9 cellular contexts compared by ENCODE assay signal in the genomic region with DNA sequence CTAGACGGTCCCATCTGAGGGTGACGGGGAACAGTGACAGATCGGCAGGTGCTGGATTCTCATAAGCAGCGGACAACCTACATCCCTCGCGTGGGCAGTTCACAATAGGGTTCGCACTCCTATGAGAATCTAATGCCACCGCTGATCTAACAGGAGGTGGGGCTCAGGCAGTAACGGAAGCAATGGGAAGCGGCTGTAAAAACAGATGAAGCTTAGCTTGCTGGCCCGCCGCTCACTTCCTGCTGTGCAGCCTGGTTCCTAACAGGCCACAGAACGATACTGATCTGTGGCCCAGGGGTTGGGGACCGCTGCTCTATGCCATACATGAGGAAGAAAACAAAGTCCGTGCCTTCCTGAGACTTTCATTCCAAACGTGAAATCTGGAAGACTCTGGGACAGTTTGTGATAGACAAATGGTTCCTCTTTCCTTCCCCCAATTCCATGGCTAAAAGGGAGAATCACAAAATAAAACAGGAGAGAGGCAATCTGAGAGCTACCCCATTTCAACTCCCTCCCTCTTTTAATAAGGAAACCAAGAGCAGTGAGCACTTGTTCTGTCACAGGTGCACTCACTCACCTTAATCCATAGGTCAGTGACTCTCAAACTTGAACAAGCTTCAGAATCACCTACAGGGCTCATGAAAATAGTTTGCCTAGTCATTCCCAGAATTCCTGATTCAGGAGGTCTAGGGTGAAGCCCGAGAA. TPM values are rescaled to one million over a fixed set of nuclear protein-coding genes. Genes with fewer than 3 reads are reported as not detected.
DNase-seq lines count a peak whose midpoint lies in the region; FAIRE-seq and TF ChIP-seq lines count a peak whose summit lies in the region.
"Had no signal": no experiment of that assay in that cellular context is flagged by ENCODE, and none has a peak within 500 bp of the region (broad histone marks: within the 10 kb centered on the region; RNA-seq: fewer than 3 reads in every experiment).

No MANE protein-coding gene starts in this region.

- peak overlapping the region; percentile 57 for H3K27ac ChIP-seq in mesenchymal stem cell (ENCODE audit: low read length, poor library complexity, severe bottlenecking)
- H3K27ac ChIP-seq in kidney (ENCODE audit: low read depth in 2 of 2, low read length in 2 of 2), result no peak overlapping the region
- H3K27ac ChIP-seq: thoracic aorta had no signal

- peak overlapping the region; percentile 24 for H3K4me2 ChIP-seq in mesenchymal stem cell (ENCODE audit: low read length, poor library complexity, severe bottlenecking)

- no peaks in the 10 kb centered on the region for H3K27me3 ChIP-seq in BE2C
- no peaks in the 10 kb centered on the region for H3K27me3 ChIP-seq in mesenchymal stem cell (ENCODE audit: control insufficient read depth in 1 of 2, insufficient read depth in 1 of 2, low read length in 2 of 2)

- no peak overlapping the region for H2BK5ac ChIP-seq in mesenchymal stem cell (ENCODE audit: low read depth, low read length, poor library complexity, severe bottlenecking)

- no peaks in the 10 kb centered on the region for H3K9me3 ChIP-seq in BE2C
- H3K9me3 ChIP-seq in mesenchymal stem cell (ENCODE audit: control insufficient read depth, low read length), result no peaks in the 10 kb centered on the region
- no peaks in the 10 kb centered on the region for H3K9me3 ChIP-seq in kidney (ENCODE audit: control insufficient read depth in 1 of 2, low read length in 2 of 2)
- H3K9me3 ChIP-seq: thoracic aorta had no signal

- TF ChIP-seq CTCF in BE2C (IDR thresholded peaks at IDR 0.05; ENCODE audit: low read depth, low read length) (no peak), kidney (IDR thresholded peaks at IDR 0.05; ENCODE audit: borderline replicate concordance, extremely low read depth, insufficient read depth) (no peak)

- in situ Hi-C loops in ACHN (cut with HindIII; ENCODE audit: low pct_ligation_motif_present, low pct_unique_long_range_greater_than_20kb, low sequenced_read_pairs), result no loop called here

- H2BK120ac ChIP-seq in mesenchymal stem cell (ENCODE audit: low read depth, low read length), result no peak overlapping the region

- H3K9ac ChIP-seq in mesenchymal stem cell (ENCODE audit: low read length) (no peak overlapping the region), kidney (ENCODE audit: low read length in 2 of 2) (peak overlapping the region in 1 of 2 donors; percentile 35)

- DNase-seq in BE2C, result peak; percentile 26
- peak; percentile 94 for DNase-seq in Kasumi-1 (lab: John Stamatoyannopoulos, UW)
- peak; percentile 16 for DNase-seq in activated gamma-delta T cell treated with anti-CD3 and anti-CD28 coated beads, Interleukin-2, amount 50 U/mL, for 16 hours (ENCODE audit: low read depth)
- DNase-seq in mesenchymal stem cell, result no peak
- no peak for DNase-seq in ACHN
- DNase-seq in kidney, result no peak
- DNase-seq in NCI-H1436 treated with DMSO at 0.1 percent for 48 hours (lab: John Stamatoyannopoulos, UW), result no peak
- DNase-seq in cerebellar nuclear complex (lab: John Stamatoyannopoulos, UW), result no peak

- H3K4me3 ChIP-seq in BE2C (ENCODE audit: low read depth, low read length), result no peak overlapping the region
- no peak overlapping the region for H3K4me3 ChIP-seq in mesenchymal stem cell (ENCODE audit: insufficient read depth in 1 of 2, low read depth in 1 of 2, low read length in 2 of 2)
- peak overlapping the region in 1 of 2 donors; percentile 5 for H3K4me3 ChIP-seq in kidney (ENCODE audit: low read length in 2 of 2)
- H3K4me3 ChIP-seq: thoracic aorta had no signal

- WGBS in mesenchymal stem cell, result 96% methylated on average over 17 of the region's 17 CpGs

- H3K14ac ChIP-seq in mesenchymal stem cell (ENCODE audit: low read length in 2 of 2), result no peak overlapping the region

- FAIRE-seq in kidney (lab: Jason Lieb, UNC), result no peak

- H4K91ac ChIP-seq in mesenchymal stem cell (ENCODE audit: low read length), result no peak overlapping the region

- H3K4me1 ChIP-seq in BE2C, result no peaks in the 10 kb centered on the region
- peaks cover 5% of the 10 kb centered on the region for H3K4me1 ChIP-seq in mesenchymal stem cell (ENCODE audit: control insufficient read depth, insufficient read depth, low read depth, low read length)
- peaks cover 0 to 2% of the 10 kb centered on the region in 2 donors for H3K4me1 ChIP-seq in kidney (ENCODE audit: control insufficient read depth in 1 of 2, insufficient read depth in 1 of 2, low read depth in 1 of 2, low read length in 2 of 2)

- H3K4ac ChIP-seq in mesenchymal stem cell (ENCODE audit: low read depth in 1 of 2, low read length in 2 of 2), result no peak overlapping the region

- no peak overlapping the region for H3K23ac ChIP-seq in mesenchymal stem cell (ENCODE audit: low read length in 2 of 2)

- no peak overlapping the region for H3K18ac ChIP-seq in mesenchymal stem cell (ENCODE audit: low read depth in 1 of 2, low read length in 2 of 2)

- intact Hi-C loops in kidney (cut with DNase I), result no loop called here

- no peak overlapping the region for H4K8ac ChIP-seq in mesenchymal stem cell (ENCODE audit: low read length)

- no peak overlapping the region for H2AFZ ChIP-seq in mesenchymal stem cell (ENCODE audit: low read depth, low read length)

- H2AK5ac ChIP-seq in mesenchymal stem cell (ENCODE audit: low read length, severe bottlenecking), result no peak overlapping the region

- H3K36me3 ChIP-seq in BE2C (peaks cover 24% of the 10 kb centered on the region), mesenchymal stem cell (ENCODE audit: control insufficient read depth in 1 of 2, insufficient read depth in 2 of 2, low read depth in 1 of 2, low read length in 2 of 2) (peaks cover 10 to 43% of the 10 kb centered on the region in 2 experiments), kidney (ENCODE audit: control insufficient read depth in 1 of 2, insufficient read depth in 2 of 2, low read length in 2 of 2) (peaks cover 8 to 9% of the 10 kb centered on the region in 2 donors)

- H2BK12ac ChIP-seq in mesenchymal stem cell (ENCODE audit: low read length in 2 of 2), result no peak overlapping the region

- peaks cover 11% of the 10 kb centered on the region for H3K79me1 ChIP-seq in mesenchymal stem cell (replicated peaks; ENCODE audit: low read length, poor library complexity, severe bottlenecking)

- H2BK15ac ChIP-seq in mesenchymal stem cell (ENCODE audit: low read depth, poor library complexity, severe bottlenecking), result no peak overlapping the region

RNA-seq across cellular contexts. Expression of a gene that starts 12.1 kb away (rescaled TPM):
- polyA plus RNA-seq in BE2C (2012; ENCODE audit: insufficient read depth, insufficient read length, low read depth), result 25.8 TPM
- 22.6 TPM for polyA plus RNA-seq in mesenchymal stem cell (2013, experiment 1 of 2)
- 23.9 TPM for polyA plus RNA-seq in mesenchymal stem cell (2013, experiment 2 of 2)
- total RNA-seq in kidney, result 15.0 TPM
- polyA plus RNA-seq in kidney (ENCODE audit: insufficient read depth, low read depth, low replicate concordance), result 8.3 TPM

RNA-seq across cellular contexts. Expression of a gene that starts 16.4 kb away (rescaled TPM):
- polyA plus RNA-seq in BE2C (2012; ENCODE audit: insufficient read depth, insufficient read length, low read depth), result not detected
- not detected for polyA plus RNA-seq in mesenchymal stem cell (2013, experiment 1 of 2)
- polyA plus RNA-seq in mesenchymal stem cell (2013, experiment 2 of 2), result not detected
- total RNA-seq in kidney, result not detected
- not detected for polyA plus RNA-seq in kidney (ENCODE audit: insufficient read depth, low read depth, low replicate concordance)
- total RNA-seq: thoracic aorta had no signal

RNA-seq across cellular contexts. Expression of a gene that starts 27.6 kb away (rescaled TPM):
- polyA plus RNA-seq in BE2C (2012; ENCODE audit: insufficient read depth, insufficient read length, low read depth), result not detected
- polyA plus RNA-seq in mesenchymal stem cell (2013, experiment 1 of 2), result 0.06 TPM
- not detected for polyA plus RNA-seq in mesenchymal stem cell (2013, experiment 2 of 2)
- not detected for total RNA-seq in kidney
- not detected for polyA plus RNA-seq in kidney (ENCODE audit: insufficient read depth, low read depth, low replicate concordance)
- total RNA-seq: thoracic aorta had no signal

Comparison
In these comparisons a context has a peak if more than half of its experiments do, and no peak if none do; other contexts are left out.
1. DNase-seq: peak in BE2C (single experiment), Kasumi-1 (2 of 2) and activated gamma-delta T cell treated with anti-CD3 and anti-CD28 coated beads, Interleukin-2, amount 50 U/mL, for 16 hours (single experiment); none in mesenchymal stem cell (single experiment), ACHN (single experiment), kidney (single experiment), NCI-H1436 treated with DMSO at 0.1 percent for 48 hours (single experiment) and cerebellar nuclear complex (0 of 2).